9 cellular contexts compared by ENCODE assay signal in the genomic region with DNA sequence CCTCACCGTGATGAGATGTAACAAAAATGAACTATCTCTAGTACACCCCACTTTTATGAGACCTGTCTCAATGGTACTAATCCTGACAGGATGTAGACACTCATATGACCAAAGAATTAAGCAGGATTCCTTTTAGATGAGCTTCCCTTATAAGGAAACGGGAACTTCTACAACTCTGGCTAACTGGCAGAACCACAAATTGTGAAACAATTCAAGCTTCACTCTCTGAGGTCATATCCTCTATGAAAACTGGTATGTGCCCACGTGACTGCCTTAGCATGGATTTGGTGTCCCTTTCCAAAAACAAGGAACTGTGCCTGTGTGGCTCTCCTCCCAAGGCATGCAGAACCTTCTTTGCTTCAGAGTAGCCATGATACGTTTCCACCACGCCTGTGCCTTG. TPM values are rescaled to one million over a fixed set of nuclear protein-coding genes. Genes with fewer than 3 reads are reported as not detected.
DNase-seq lines count a peak whose midpoint lies in the region; ATAC-seq and TF ChIP-seq lines count a peak whose summit lies in the region.
"Had no signal": no experiment of that assay in that cellular context is flagged by ENCODE, and none has a peak within 500 bp of the region (broad histone marks: within the 10 kb centered on the region; RNA-seq: fewer than 3 reads in every experiment).

No MANE protein-coding gene starts in this region.

- in situ Hi-C loops in G401 (cut with HindIII; ENCODE audit: low sequenced_read_pairs), result no loop called here

- H3K79me2 ChIP-seq in OCI-LY7 (ENCODE audit: insufficient read depth, low read depth, low read length), result peaks cover 1% of the 10 kb centered on the region; the same call in 1 of the 2 replicates

- CTCF ChIA-PET in OCI-LY7 (lab: Charles Lee; ENCODE audit: unreplicated experiment), result interaction anchor here (1.0 to 2.7 kb wide), 5 partner anchors 20 to 94 kb away, joined by 3 to 9 read pairs (median 4); a partner anchor contains a TSS

- no peak for TF ChIP-seq CTCF in RWPE2 (IDR thresholded peaks at IDR 0.05; ENCODE audit: poor library complexity, severe bottlenecking)
- TF ChIP-seq CTCF in fibroblast of mammary gland (conservative IDR thresholded peaks at IDR 0.05; ENCODE audit: control insufficient read depth, insufficient read depth, low read depth, low read length), result no peak
- no peak for TF ChIP-seq CTCF in ovary (IDR thresholded peaks at IDR 0.05)
- TF ChIP-seq CTCF in OCI-LY7 (conservative IDR thresholded peaks at IDR 0.05; ENCODE audit: low read length), result no peak

- ATAC-seq in RWPE2 (ENCODE audit: low read depth), result peak; percentile 79

- TF ChIP-seq EP300 in ovary (IDR thresholded peaks at IDR 0.05), result peak; percentile 48

- DNase-seq in G401 (ENCODE audit: low spot score) (peak; percentile 51), RWPE2 (ENCODE audit: low spot score) (no peak), fibroblast of mammary gland (ENCODE audit: low read depth) (peak; percentile 91), ovary (peak in 3 of 5 donors; percentile 36 to 58 (median 37)), OCI-LY7 (ENCODE audit: low spot score) (no peak), 8988T (no peak), NCI-H1436 (lab: John Stamatoyannopoulos, UW) (no peak)
- no peak for DNase-seq in NK-92 treated with Interleukin-12 subunit alpha and Interleukin-12 subunit beta, amount 100 ng/mL, for 24 hours (lab: John Stamatoyannopoulos, UW)

- WGBS in ovary, 3 donors, result 57 to 60% (median 58%) methylated on average over 5 of the region's 5 CpGs

- H4K20me1 ChIP-seq in OCI-LY7 (ENCODE audit: insufficient read depth, low read length), result 0 out of 2 replicates have a peak, but pooled peaks cover 6% of the 10 kb centered on the region

- no peak overlapping the region for H3K4me3 ChIP-seq in RWPE2 (ENCODE audit: severe bottlenecking)
- no peak overlapping the region for H3K4me3 ChIP-seq in fibroblast of mammary gland (ENCODE audit: control insufficient read depth, low read depth, low read length)
- H3K4me3 ChIP-seq in ovary, result no peak overlapping the region
- H3K4me3 ChIP-seq in OCI-LY7 (ENCODE audit: low read depth, low read length, poor library complexity, severe bottlenecking), result no peak overlapping the region

- H2AFZ ChIP-seq in OCI-LY7 (ENCODE audit: low read length), result no peak overlapping the region

- intact Hi-C loops in ovary (cut with DNase I) (loop anchor here in 1 of 4 donors (5.0 kb wide), 1 partner anchor 86 kb away; no protein-coding TSS in a partner anchor), OCI-LY7 (cut with micrococcal nuclease; ENCODE audit: unreplicated experiment) (loop anchor here (5.0 kb wide), 1 partner anchor 71 kb away; no protein-coding TSS in a partner anchor)

- H3K9me3 ChIP-seq in RWPE2 (ENCODE audit: severe bottlenecking) (no peaks in the 10 kb centered on the region), ovary (no peaks in the 10 kb centered on the region), OCI-LY7 (ENCODE audit: low read length) (no peaks in the 10 kb centered on the region)

- BruUV-seq in OCI-LY7 (replicated peaks; lab: Mats Ljungman, UMichigan), result no TSS peak

- H3K27ac ChIP-seq in RWPE2 (ENCODE audit: poor library complexity, severe bottlenecking) (peak overlapping the region; percentile 62), ovary (no peak overlapping the region), OCI-LY7 (ENCODE audit: low read depth, low read length, poor library complexity, severe bottlenecking) (no peak overlapping the region)
- H3K27ac ChIP-seq: KMS-11 had no signal

- POLR2A ChIA-PET in OCI-LY7 (lab: Charles Lee), result interaction anchor here (2.1 kb wide), 1 partner anchor 87 kb away, joined by 6 read pairs; no protein-coding TSS in a partner anchor

- H3K27me3 ChIP-seq in RWPE2 (ENCODE audit: insufficient read depth, poor library complexity, severe bottlenecking) (no peaks in the 10 kb centered on the region), ovary (no peaks in the 10 kb centered on the region)

- H3K9me2 ChIP-seq in OCI-LY7 (ENCODE audit: insufficient read depth, low read length), result no peaks in the 10 kb centered on the region

- H3K36me3 ChIP-seq in RWPE2 (ENCODE audit: low read depth) (peaks cover 37% of the 10 kb centered on the region), ovary (no peaks in the 10 kb centered on the region), OCI-LY7 (ENCODE audit: insufficient read depth, low read length) (peaks cover 74% of the 10 kb centered on the region)

- no peak overlapping the region for H3K4me2 ChIP-seq in OCI-LY7 (ENCODE audit: low read length)
- H3K4me2 ChIP-seq: KMS-11 had no signal

- TF ChIP-seq POLR2A in ovary (IDR thresholded peaks at IDR 0.05), result no peak

- H3K4me1 ChIP-seq in RWPE2 (ENCODE audit: insufficient read depth, poor library complexity, severe bottlenecking) (peaks cover 12% of the 10 kb centered on the region), ovary (ENCODE audit: insufficient read depth) (peaks cover 3% of the 10 kb centered on the region), OCI-LY7 (ENCODE audit: insufficient read depth, low read length, poor library complexity, severe bottlenecking) (no peaks in the 10 kb centered on the region)

RNA-seq across cellular contexts. Expression of a gene that starts 14.1 kb away (rescaled TPM):
- total RNA-seq in G401 (2014; rRNA removed; shearing (Covaris generic)), result 28.1 and 37.6 TPM in 2 replicates
- 10 to 100 TPM in 2 of 7 donors, 1 to 10 TPM in 5; 1.4 to 22.1 (median 7.8) TPM for total RNA-seq in ovary
- 1 to 10 TPM; 1.8 to 5.3 TPM for polyA plus RNA-seq in ovary
- total RNA-seq in OCI-LY7 (2014; rRNA removed; shearing (Covaris generic)), result 25.3 and 37.7 TPM in 2 replicates
- total RNA-seq in OCI-LY7 (2022), result 70.7 and 89.8 TPM in 2 replicates

RNA-seq across cellular contexts. Expression of a gene that starts 21.3 kb away (rescaled TPM):
- 62.5 and 124 TPM in 2 replicates for total RNA-seq in G401 (2014; rRNA removed; shearing (Covaris generic))
- total RNA-seq in ovary (10 to 100 TPM; 11.6 to 31.0 (median 21.2) TPM), OCI-LY7 (2022) (35.6 and 40.0 TPM in 2 replicates)
- 10 to 100 TPM; 10.7 to 38.4 TPM for polyA plus RNA-seq in ovary
- 34.6 and 38.9 TPM in 2 replicates for total RNA-seq in OCI-LY7 (2014; rRNA removed; shearing (Covaris generic))

RNA-seq across cellular contexts. Expression of a gene that starts 32.4 kb away (rescaled TPM):
- 22.5 and 30.1 TPM in 2 replicates for total RNA-seq in G401 (2014; rRNA removed; shearing (Covaris generic))
- total RNA-seq in ovary (10 to 100 TPM; 23.1 to 73.8 (median 62.2) TPM), OCI-LY7 (2022) (25.7 and 30.0 TPM in 2 replicates)
- 100 to 1,000 TPM in 1 of 2 donors, 10 to 100 TPM in 1; 32.9 to 102 TPM for polyA plus RNA-seq in ovary
- total RNA-seq in OCI-LY7 (2014; rRNA removed; shearing (Covaris generic)), result 14.7 and 20.1 TPM in 2 replicates

Comparison
In these comparisons a context has a peak if more than half of its experiments do, and no peak if none do; other contexts are left out.
1. DNase-seq: peak in G401 (single experiment), fibroblast of mammary gland (single experiment) and ovary (3 of 5); none in RWPE2 (single experiment), OCI-LY7 (single experiment), 8988T (single experiment), NK-92 treated with Interleukin-12 subunit alpha and Interleukin-12 subunit beta, amount 100 ng/mL, for 24 hours (single experiment) and NCI-H1436 (single experiment).